Comparison of ENCODE assay signal across 27 cellular contexts in the genomic region with DNA sequence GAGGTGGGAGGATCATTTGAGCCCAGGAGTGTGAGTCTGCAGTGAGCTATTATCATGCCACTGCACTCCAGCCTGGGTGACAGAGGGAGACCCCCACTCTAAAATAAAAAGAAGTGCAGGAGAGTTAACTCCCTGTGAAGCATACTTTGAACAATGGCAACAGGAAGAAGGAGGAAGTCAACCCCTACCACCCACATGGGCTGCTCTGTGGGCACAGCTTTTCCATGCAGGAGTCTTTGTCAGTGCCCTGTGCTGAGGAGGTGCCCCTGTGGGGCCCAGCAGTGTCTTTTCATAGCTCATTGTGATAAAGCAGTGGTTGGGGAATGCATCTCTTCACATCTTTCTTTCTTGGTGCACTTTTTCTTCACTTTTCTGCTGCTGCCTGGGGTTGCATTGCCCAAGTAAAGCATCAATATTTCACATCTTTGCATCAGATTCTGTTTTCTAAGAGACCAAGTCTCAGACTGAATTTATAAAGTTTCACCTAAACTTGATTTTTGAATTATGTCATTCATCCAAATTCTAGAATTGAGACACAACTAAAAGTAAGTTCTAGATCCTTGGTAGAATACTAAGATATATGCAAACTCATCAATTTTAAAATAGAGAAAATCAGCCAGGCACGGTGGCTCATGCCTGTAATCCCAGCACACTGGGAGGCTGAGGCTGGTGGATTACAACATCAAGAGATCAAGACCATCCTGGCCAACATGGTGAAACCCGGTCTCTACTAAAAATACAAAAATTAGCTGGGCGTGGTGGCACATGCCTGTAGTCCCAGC.
DNase-seq lines count a peak whose midpoint lies in the region; ATAC-seq, FAIRE-seq and TF ChIP-seq lines count a peak whose summit lies in the region.
"Had no signal": no experiment of that assay in that cellular context is flagged by ENCODE, and none has a peak within 500 bp of the region (broad histone marks: within the 10 kb centered on the region; RNA-seq: fewer than 3 reads in every experiment).

No MANE protein-coding gene starts in this region.

- H3K4ac ChIP-seq in IMR-90 (ENCODE audit: low read depth, low read length): no peak overlapping the region

- no peak overlapping the region for H3K56ac ChIP-seq in IMR-90 (ENCODE audit: extremely low read depth, insufficient read depth, low read length)

- no peaks in the 10 kb centered on the region for H3F3A ChIP-seq in PC-3 (ENCODE audit: low read length, unreplicated experiment)

- H3K9me2 ChIP-seq in PC-3 (replicated peaks; ENCODE audit: low read length): no peaks in the 10 kb centered on the region

- no peak overlapping the region for H3K9ac ChIP-seq in HepG2 (ENCODE audit: insufficient read depth, low read depth, low read length)
- H3K9ac ChIP-seq in IMR-90 (ENCODE audit: low read depth, low read length): no peak overlapping the region
- H3K9ac ChIP-seq in K562 (ENCODE audit: insufficient read depth in 1 of 2, low read depth in 2 of 2, low read length in 2 of 2): no peak overlapping the region
- no peak overlapping the region for H3K9ac ChIP-seq in PC-3 (ENCODE audit: low read length)
- H3K9ac ChIP-seq: BLaER1 had no signal

- no peak for ATAC-seq in HepG2
- no peak for ATAC-seq in right lobe of liver
- ATAC-seq in IMR-90 (ENCODE audit: low read depth): no peak
- ATAC-seq in K562: no peak
- ATAC-seq in aorta (ENCODE audit: low FRiP score): peak; percentile 48
- no peak for ATAC-seq in PC-3
- ATAC-seq: GM12878 had no signal

- no peak for TF ChIP-seq CTCF in HepG2 (CRISPR knock-in tag; IDR thresholded peaks at IDR 0.05)
- no peak for TF ChIP-seq CTCF in right lobe of liver (IDR thresholded peaks at IDR 0.05)
- TF ChIP-seq CTCF in IMR-90 (conservative IDR thresholded peaks at IDR 0.05; ENCODE audit: low read depth, low read length): no peak
- no peak for TF ChIP-seq CTCF in K562 (IDR thresholded peaks at IDR 0.05 in 2 of 3, conservative IDR thresholded peaks at IDR 0.05 in 1 of 3; ENCODE audit: insufficient read depth in 2 of 3, low read depth in 1 of 3, low read length in 3 of 3)
- TF ChIP-seq CTCF in PC-3 (conservative IDR thresholded peaks at IDR 0.05; ENCODE audit: low read depth, low read length): no peak

- in situ Hi-C loops in HepG2 (cut with HindIII; ENCODE audit: extremely low pct_ligation_motif_present, low pct_unique_long_range_greater_than_20kb): no loop called here
- in situ Hi-C loops in IMR-90 (cut with MboI; ENCODE audit: low sequenced_read_pairs): no loop called here
- in situ Hi-C loops in K562 (cut with MboI): no loop called here

- H2BK20ac ChIP-seq in IMR-90 (ENCODE audit: low read depth, low read length): no peak overlapping the region

- TF ChIP-seq RAD21 in HepG2 (CRISPR knock-in tag; IDR thresholded peaks at IDR 0.05) (no peak), IMR-90 (IDR thresholded peaks at IDR 0.05; ENCODE audit: low read length) (no peak), K562 (CRISPR knock-in tag; conservative IDR thresholded peaks at IDR 0.05 in 1 of 2, IDR thresholded peaks at IDR 0.05 in 1 of 2) (no peak)

- DNase-seq in HepG2 (ENCODE audit: low spot score): no peak
- DNase-seq in right lobe of liver: no peak
- DNase-seq in IMR-90: no peak
- DNase-seq in K562 (ENCODE audit: extremely low read depth in 1 of 4, low spot score in 3 of 4): no peak
- no peak for DNase-seq in aorta
- DNase-seq in activated CD4-positive, alpha-beta T cell treated with anti-CD3 and anti-CD28 coated beads, Interleukin-2, amount 50 U/mL, for 4 hours: no peak
- no peak for DNase-seq in PC-3
- no peak for DNase-seq in DMS 273 treated with DMSO at 0.1 percent for 48 hours (lab: John Stamatoyannopoulos, UW)
- DNase-seq: ACHN; BE2C; C1 segment of cervical spinal cord; CD4-positive, alpha-beta memory T cell; CD4-positive, CD25-positive, alpha-beta regulatory T cell; CD8-positive, alpha-beta memory T cell; COR-L47; DMS153; DMS53; DMS79; DND-41; EL; GDM1 had no signal

- no peak overlapping the region for H2BK120ac ChIP-seq in IMR-90 (ENCODE audit: low read depth, low read length)

- no peak overlapping the region for H2BK15ac ChIP-seq in IMR-90 (ENCODE audit: low read depth, low read length)

- no peak overlapping the region for H4K5ac ChIP-seq in IMR-90 (ENCODE audit: low read depth, low read length)

- intact Hi-C loops in HepG2 (cut with micrococcal nuclease; ENCODE audit: unreplicated experiment): no loop called here
- intact Hi-C loops in right lobe of liver (cut with DNase I): no loop called here
- intact Hi-C loops in IMR-90 (cut with micrococcal nuclease): no loop called here
- intact Hi-C loops in K562 (cut with micrococcal nuclease): no loop called here
- intact Hi-C loops in aorta (cut with DNase I): no loop called here
- intact Hi-C loops in PC-3 (cut with micrococcal nuclease): no loop called here

- no peak for TF ChIP-seq EP300 in HepG2 (IDR thresholded peaks at IDR 0.05; ENCODE audit: low read depth in 2 of 2, low read length in 2 of 2)
- no peak for TF ChIP-seq EP300 in HepG2 (CRISPR knock-in tag; IDR thresholded peaks at IDR 0.05; ENCODE audit: borderline replicate concordance)
- no peak for TF ChIP-seq EP300 in K562 (IDR thresholded peaks at IDR 0.05; ENCODE audit: low read length)

- dilution Hi-C loops in IMR-90 (cut with HindIII; ENCODE audit: low sequenced_read_pairs, unreplicated experiment): no loop called here

- CTCF ChIA-PET in HepG2 (lab: Yijun Ruan, JAX; ENCODE audit: low intra/inter-chr PET ratio, low total read pairs): no interaction called here
- CTCF ChIA-PET in IMR-90 (lab: Yijun Ruan, JAX): no interaction called here
- CTCF ChIA-PET in K562 (lab: Yijun Ruan, JAX; ENCODE audit: low intra/inter-chr PET ratio): no interaction called here
- CTCF ChIA-PET in PC-3 (lab: Charles Lee): no interaction called here

- no peak overlapping the region for H2BK5ac ChIP-seq in IMR-90 (ENCODE audit: low read depth, low read length, poor library complexity, severe bottlenecking)

- H3K9me1 ChIP-seq in IMR-90 (ENCODE audit: insufficient read depth, low read length) (no peaks in the 10 kb centered on the region), K562 (ENCODE audit: control insufficient read depth, insufficient read depth, low read length) (no peaks in the 10 kb centered on the region)

- H3K27ac ChIP-seq in HepG2 (ENCODE audit: extremely low read length, insufficient read depth, low read length) (no peak overlapping the region), right lobe of liver (no peak overlapping the region), IMR-90 (ENCODE audit: insufficient read depth, low read length) (no peak overlapping the region), K562 (ENCODE audit: extremely low read depth, low read depth, low read length) (no peak overlapping the region), aorta (ENCODE audit: low read depth in 1 of 2, low read length in 2 of 2) (no peak overlapping the region), PC-3 (ENCODE audit: low read length) (no peak overlapping the region)
- H3K27ac ChIP-seq: 22Rv1, BLaER1 had no signal

- POLR2A ChIA-PET in HepG2 (lab: Yijun Ruan, JAX): no interaction called here
- POLR2A ChIA-PET in IMR-90 (lab: Charles Lee; ENCODE audit: unreplicated experiment): no interaction called here
- POLR2A ChIA-PET in K562 (lab: Yijun Ruan, JAX): no interaction called here
- POLR2A ChIA-PET in PC-3 (lab: Charles Lee; ENCODE audit: unreplicated experiment): no interaction called here

- TF ChIP-seq POLR2A in HepG2 (IDR thresholded peaks at IDR 0.05; ENCODE audit: insufficient read depth in 1 of 2, low read depth in 2 of 2, low read length in 2 of 2) (no peak), right lobe of liver (IDR thresholded peaks at IDR 0.05) (no peak), IMR-90 (IDR thresholded peaks at IDR 0.05; ENCODE audit: low read depth, low read length) (no peak), K562 (conservative IDR thresholded peaks at IDR 0.05) (no peak)

- H3K36me3 ChIP-seq in HepG2 (replicated peaks in 1 of 2; ENCODE audit: control insufficient read depth in 1 of 2, insufficient read depth in 2 of 2, low read length in 2 of 2) (no peaks in the 10 kb centered on the region), right lobe of liver (no peaks in the 10 kb centered on the region), IMR-90 (ENCODE audit: control insufficient read depth, insufficient read depth, low read length) (no peaks in the 10 kb centered on the region), K562 (ENCODE audit: control insufficient read depth, insufficient read depth, low read length) (no peaks in the 10 kb centered on the region), aorta (ENCODE audit: control insufficient read depth in 1 of 2, insufficient read depth in 2 of 2, low read length in 1 of 2) (no peaks in the 10 kb centered on the region), PC-3 (ENCODE audit: low read depth, low read length) (no peaks in the 10 kb centered on the region)
- H3K36me3 ChIP-seq: BE2C, BLaER1 had no signal

- no peak overlapping the region for H2AFZ ChIP-seq in HepG2 (ENCODE audit: low read length)
- no peak overlapping the region for H2AFZ ChIP-seq in IMR-90 (replicated peaks; ENCODE audit: low read length, poor library complexity)
- no peak overlapping the region for H2AFZ ChIP-seq in K562 (ENCODE audit: low read depth, low read length)
- H2AFZ ChIP-seq in PC-3 (ENCODE audit: low read length): no peak overlapping the region

- H2AK5ac ChIP-seq in IMR-90 (ENCODE audit: low read depth, low read length): no peak overlapping the region

- WGBS in HepG2 (ENCODE audit: low lambda C conversion rate): 20% methylated on average over 3 of the region's 3 CpGs
- 17% methylated on average over 2 of the region's 3 CpGs for WGBS in right lobe of liver (ENCODE audit: insufficient coverage, low coverage, low lambda C conversion rate, missing lambda C conversion rate)
- WGBS in IMR-90 (ENCODE audit: extremely low coverage in 2 of 2, insufficient read length in 1 of 2), 2 experiments: no CpG with 5 or more reads among the region's 3 CpGs
- WGBS in K562 (ENCODE audit: insufficient coverage, low coverage, missing lambda C conversion rate): 0% methylated on average over 3 of the region's 3 CpGs
- WGBS in aorta, 2 donors: 57 to 70% methylated on average over 3 of the region's 3 CpGs

- H4K20me1 ChIP-seq in HepG2 (ENCODE audit: insufficient read depth, low read length) (no peaks in the 10 kb centered on the region), IMR-90 (ENCODE audit: insufficient read depth, low read length) (no peaks in the 10 kb centered on the region), K562 (replicated peaks; ENCODE audit: control insufficient read depth, insufficient read depth, low read length) (no peaks in the 10 kb centered on the region), PC-3 (ENCODE audit: low read length) (no peaks in the 10 kb centered on the region)
- H4K20me1 ChIP-seq: BLaER1 had no signal

- no peak overlapping the region for H4K8ac ChIP-seq in IMR-90 (ENCODE audit: low read depth in 2 of 2, low read length in 2 of 2)

- H3K79me1 ChIP-seq in IMR-90 (ENCODE audit: low read depth in 1 of 2, low read length in 2 of 2): no peaks in the 10 kb centered on the region

- no peaks in the 10 kb centered on the region for H3K79me2 ChIP-seq in HepG2 (ENCODE audit: insufficient read depth, low read length)
- no peaks in the 10 kb centered on the region for H3K79me2 ChIP-seq in K562 (ENCODE audit: control insufficient read depth, insufficient read depth, low read length)
- H3K79me2 ChIP-seq in PC-3 (ENCODE audit: low read length): no peaks in the 10 kb centered on the region

- no peaks in the 10 kb centered on the region for H3K27me3 ChIP-seq in HepG2 (ENCODE audit: control insufficient read depth in 1 of 2, insufficient read depth in 2 of 2, low read length in 2 of 2)
- no peaks in the 10 kb centered on the region for H3K27me3 ChIP-seq in right lobe of liver
- H3K27me3 ChIP-seq in IMR-90 (ENCODE audit: control insufficient read depth, insufficient read depth, low read length): 0 out of 2 replicates have a peak, but pooled peaks cover 2% of the 10 kb centered on the region
- no peaks in the 10 kb centered on the region for H3K27me3 ChIP-seq in K562 (ENCODE audit: control insufficient read depth in 2 of 2, insufficient read depth in 2 of 2, low read length in 2 of 2)
- H3K27me3 ChIP-seq in aorta (ENCODE audit: control insufficient read depth in 1 of 2, insufficient read depth in 2 of 2, low read length in 1 of 2): no peaks in the 10 kb centered on the region
- H3K27me3 ChIP-seq in PC-3 (ENCODE audit: low read length): no peaks in the 10 kb centered on the region
- H3K27me3 ChIP-seq: BE2C, BLaER1 had no signal

- no peak overlapping the region for H2AK9ac ChIP-seq in IMR-90 (replicated peaks; ENCODE audit: low read depth, low read length, poor library complexity)

- H3K18ac ChIP-seq in IMR-90 (ENCODE audit: low read depth, low read length): no peak overlapping the region

- no peak overlapping the region for H3K4me3 ChIP-seq in HepG2 (replicated peaks in 1 of 3; ENCODE audit: insufficient read depth in 1 of 3, low read depth in 2 of 3, low read length in 3 of 3)
- H3K4me3 ChIP-seq in right lobe of liver: no peak overlapping the region
- no peak overlapping the region for H3K4me3 ChIP-seq in IMR-90 (ENCODE audit: insufficient read depth, low read depth, low read length)
- H3K4me3 ChIP-seq in K562: no peak overlapping the region
- H3K4me3 ChIP-seq in aorta (ENCODE audit: low read length in 2 of 2): no peak overlapping the region
- no peak overlapping the region for H3K4me3 ChIP-seq in PC-3 (ENCODE audit: low read length)
- H3K4me3 ChIP-seq: BLaER1, GM12878 had no signal

- H3K23ac ChIP-seq in IMR-90 (ENCODE audit: low read depth, low read length): no peak overlapping the region

- no peak overlapping the region for H3K4me2 ChIP-seq in HepG2 (ENCODE audit: low read depth, low read length)
- H3K4me2 ChIP-seq in IMR-90 (ENCODE audit: low read depth, low read length): no peak overlapping the region
- H3K4me2 ChIP-seq in K562 (ENCODE audit: insufficient read depth, low read length): no peak overlapping the region
- no peak overlapping the region for H3K4me2 ChIP-seq in PC-3 (ENCODE audit: low read length)
- H3K4me2 ChIP-seq: BLaER1 had no signal

- H4K91ac ChIP-seq in IMR-90 (ENCODE audit: insufficient read depth, low read depth, low read length): no peak overlapping the region

- FAIRE-seq in HepG2 (lab: Jason Lieb, UNC): no peak
- FAIRE-seq in K562 (lab: Jason Lieb, UNC): no peak
- FAIRE-seq: D721Med, GM12878, GM12892, GM18507 had no signal

- no peak overlapping the region for H3K14ac ChIP-seq in IMR-90 (replicated peaks; ENCODE audit: low read depth, low read length)

- no peaks in the 10 kb centered on the region for H3K4me1 ChIP-seq in HepG2 (ENCODE audit: insufficient read depth, low read length)
- H3K4me1 ChIP-seq in right lobe of liver: peaks cover 0 to 27% (median 0%) of the 10 kb centered on the region in 4 donors
- H3K4me1 ChIP-seq in IMR-90 (ENCODE audit: control insufficient read depth, insufficient read depth, low read length): no peaks in the 10 kb centered on the region
- H3K4me1 ChIP-seq in K562 (replicated peaks in 1 of 2; ENCODE audit: control insufficient read depth in 2 of 2, insufficient read depth in 2 of 2, low read length in 2 of 2): no peaks in the 10 kb centered on the region
- no peaks in the 10 kb centered on the region for H3K4me1 ChIP-seq in aorta (ENCODE audit: control insufficient read depth in 1 of 2, insufficient read depth in 2 of 2, low read length in 2 of 2)
- H3K4me1 ChIP-seq in PC-3 (ENCODE audit: insufficient read depth, low read length): peaks cover 18% of the 10 kb centered on the region
- H3K4me1 ChIP-seq: BE2C, BLaER1 had no signal

- BruUV-seq in HepG2 (replicated peaks; lab: Mats Ljungman, UMichigan) (no TSS peak), IMR-90 (replicated peaks; lab: Mats Ljungman, UMichigan) (no TSS peak), K562 (replicated peaks; lab: Mats Ljungman, UMichigan) (no TSS peak), PC-3 (replicated peaks; lab: Mats Ljungman, UMichigan) (no TSS peak)

- H3K9me3 ChIP-seq in HepG2 (ENCODE audit: low read length) (peaks cover 78% of the 10 kb centered on the region), right lobe of liver (no peaks in the 10 kb centered on the region), IMR-90 (ENCODE audit: control insufficient read depth, insufficient read depth, low read length) (no peaks in the 10 kb centered on the region), K562 (replicated peaks; ENCODE audit: control insufficient read depth, insufficient read depth, low read depth, low read length) (no peaks in the 10 kb centered on the region), aorta (ENCODE audit: control insufficient read depth, low read length) (no peaks in the 10 kb centered on the region), PC-3 (ENCODE audit: low read length) (no peaks in the 10 kb centered on the region)
- H3K9me3 ChIP-seq: BE2C, BLaER1 had no signal
